In the genomic region with DNA sequence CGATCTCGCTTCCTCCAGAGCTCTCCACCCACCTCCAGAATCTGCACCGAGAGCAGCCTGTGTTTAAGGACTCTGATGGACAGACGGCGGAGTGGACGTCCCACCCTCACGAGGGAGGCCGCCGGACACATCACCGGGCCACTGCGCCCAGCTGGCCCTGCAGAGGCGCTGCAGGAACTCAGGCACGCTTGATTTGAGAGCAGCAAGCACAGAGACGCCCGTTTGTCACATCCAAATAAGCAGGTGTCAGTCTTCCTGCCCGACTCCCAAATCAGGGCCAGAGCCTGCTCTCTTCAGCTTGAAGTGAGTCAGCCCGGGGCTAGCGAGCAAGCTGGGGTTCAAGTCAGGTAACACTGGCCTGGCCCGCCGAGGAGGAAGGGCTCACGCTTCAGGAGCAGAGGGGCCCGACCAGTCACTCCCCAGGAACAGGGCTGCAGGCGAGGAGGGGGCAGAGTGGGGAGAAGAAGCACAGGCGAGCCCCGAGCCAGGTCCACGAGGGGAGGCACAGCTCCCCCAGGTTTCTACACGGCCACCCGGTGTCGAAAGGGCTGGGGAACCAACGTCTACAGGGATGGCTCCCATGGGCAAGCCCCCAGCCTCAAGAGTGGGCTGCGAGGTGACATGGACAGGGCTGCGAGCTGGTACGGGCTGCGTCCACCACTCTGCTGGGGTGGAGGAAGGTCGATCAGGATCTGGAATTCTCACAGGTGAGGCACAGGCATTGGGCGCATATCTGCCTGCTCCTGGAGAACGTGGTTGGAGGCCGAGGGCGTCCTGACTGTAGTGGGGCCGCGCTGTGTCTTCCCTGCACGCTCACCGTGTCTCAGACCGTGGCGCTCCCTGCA, we compare ENCODE assay signal across 1 cellular context.
TF ChIP-seq lines count a peak whose summit lies in the region.

No MANE protein-coding gene starts in this region.

TF ChIP-seq in K562, 482 proteins besides CTCF, POLR2A, EP300 and RAD21:
- TF ChIP-seq, protein P1, sequence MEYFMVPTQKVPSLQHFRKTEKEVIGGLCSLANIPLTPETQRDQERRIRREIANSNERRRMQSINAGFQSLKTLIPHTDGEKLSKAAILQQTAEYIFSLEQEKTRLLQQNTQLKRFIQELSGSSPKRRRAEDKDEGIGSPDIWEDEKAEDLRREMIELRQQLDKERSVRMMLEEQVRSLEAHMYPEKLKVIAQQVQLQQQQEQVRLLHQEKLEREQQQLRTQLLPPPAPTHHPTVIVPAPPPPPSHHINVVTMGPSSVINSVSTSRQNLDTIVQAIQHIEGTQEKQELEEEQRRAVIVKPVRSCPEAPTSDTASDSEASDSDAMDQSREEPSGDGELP (CRISPR knock-in tag; IDR thresholded peaks at IDR 0.05; ENCODE audit: borderline replicate concordance) = peak; percentile 21; the same call in 1 of the 2 replicates
- TF ChIP-seq, protein P2, sequence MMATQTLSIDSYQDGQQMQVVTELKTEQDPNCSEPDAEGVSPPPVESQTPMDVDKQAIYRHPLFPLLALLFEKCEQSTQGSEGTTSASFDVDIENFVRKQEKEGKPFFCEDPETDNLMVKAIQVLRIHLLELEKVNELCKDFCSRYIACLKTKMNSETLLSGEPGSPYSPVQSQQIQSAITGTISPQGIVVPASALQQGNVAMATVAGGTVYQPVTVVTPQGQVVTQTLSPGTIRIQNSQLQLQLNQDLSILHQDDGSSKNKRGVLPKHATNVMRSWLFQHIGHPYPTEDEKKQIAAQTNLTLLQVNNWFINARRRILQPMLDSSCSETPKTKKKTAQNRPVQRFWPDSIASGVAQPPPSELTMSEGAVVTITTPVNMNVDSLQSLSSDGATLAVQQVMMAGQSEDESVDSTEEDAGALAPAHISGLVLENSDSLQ (IDR thresholded peaks at IDR 0.05) = peak; percentile 41; the same call in 1 of the 2 replicates
- no peak for TF ChIP-seq ZNF444 (CRISPR knock-in tag; IDR thresholded peaks at IDR 0.05)
- 0 out of 4 replicates have a peak, but pooled peaks of 1 of the 2 experiments have one; percentile 17 for TF ChIP-seq NRF1 (conservative IDR thresholded peaks at IDR 0.05 in 1 of 2, IDR thresholded peaks at IDR 0.05 in 1 of 2)
- TF ChIP-seq, protein P3, sequence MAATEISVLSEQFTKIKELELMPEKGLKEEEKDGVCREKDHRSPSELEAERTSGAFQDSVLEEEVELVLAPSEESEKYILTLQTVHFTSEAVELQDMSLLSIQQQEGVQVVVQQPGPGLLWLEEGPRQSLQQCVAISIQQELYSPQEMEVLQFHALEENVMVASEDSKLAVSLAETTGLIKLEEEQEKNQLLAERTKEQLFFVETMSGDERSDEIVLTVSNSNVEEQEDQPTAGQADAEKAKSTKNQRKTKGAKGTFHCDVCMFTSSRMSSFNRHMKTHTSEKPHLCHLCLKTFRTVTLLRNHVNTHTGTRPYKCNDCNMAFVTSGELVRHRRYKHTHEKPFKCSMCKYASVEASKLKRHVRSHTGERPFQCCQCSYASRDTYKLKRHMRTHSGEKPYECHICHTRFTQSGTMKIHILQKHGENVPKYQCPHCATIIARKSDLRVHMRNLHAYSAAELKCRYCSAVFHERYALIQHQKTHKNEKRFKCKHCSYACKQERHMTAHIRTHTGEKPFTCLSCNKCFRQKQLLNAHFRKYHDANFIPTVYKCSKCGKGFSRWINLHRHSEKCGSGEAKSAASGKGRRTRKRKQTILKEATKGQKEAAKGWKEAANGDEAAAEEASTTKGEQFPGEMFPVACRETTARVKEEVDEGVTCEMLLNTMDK (IDR thresholded peaks at IDR 0.05; ENCODE audit: borderline replicate concordance, insufficient read depth, low read depth, low read length, poor library complexity, severe bottlenecking) = peak; percentile 65
- no peak for TF ChIP-seq POLR2AphosphoS5 (IDR thresholded peaks at IDR 0.05; ENCODE audit: control insufficient read depth, insufficient read depth, low read depth, low read length)
- no peak for TF ChIP-seq DACH1 (IDR thresholded peaks at IDR 0.05; ENCODE audit: partially characterized antibody)
